In genomic region chr19:39320948-39321831, GRCh38 we compare ENCODE assay signal across 1 cellular context.
TF ChIP-seq lines count a peak whose summit lies in the region.

No MANE protein-coding gene starts in this region.

TF ChIP-seq in H1, 55 proteins besides CTCF, POLR2A, EP300 and RAD21:
- TF ChIP-seq MAX (IDR thresholded peaks at IDR 0.05) (no peak), SRF (IDR thresholded peaks at IDR 0.05; ENCODE audit: low read depth, low read length) (no peak), RBBP5 (IDR thresholded peaks at IDR 0.05; ENCODE audit: borderline replicate concordance, low read depth, low read length) (no peak), GABPA (IDR thresholded peaks at IDR 0.05; ENCODE audit: borderline replicate concordance, insufficient read depth, low read length) (no peak), RFX5 (IDR thresholded peaks at IDR 0.05; ENCODE audit: borderline replicate concordance, low read depth, low read length) (no peak), POU5F1 (IDR thresholded peaks at IDR 0.05; ENCODE audit: low read depth, low read length) (no peak), BCL11A (IDR thresholded peaks at IDR 0.05; ENCODE audit: low read depth in 2 of 2, low read length in 2 of 2) (no peak), JUN (IDR thresholded peaks at IDR 0.05; ENCODE audit: low read depth, low read length) (no peak), TCF12 (IDR thresholded peaks at IDR 0.05; ENCODE audit: low read depth, low read length) (no peak), CREB1 (IDR thresholded peaks at IDR 0.05) (no peak), SAP30 (IDR thresholded peaks at IDR 0.05; ENCODE audit: insufficient read depth, insufficient replicate concordance, low read length) (no peak), SP4 (IDR thresholded peaks at IDR 0.05; ENCODE audit: low read length) (no peak), RXRA (IDR thresholded peaks at IDR 0.05; ENCODE audit: insufficient read depth, low read depth, low read length) (no peak), JUND (IDR thresholded peaks at IDR 0.05; ENCODE audit: low read length) (no peak)
